In genomic region chr10:114374141-114374791, GRCh38 we compare ENCODE assay signal across 12 cellular contexts. TPM values are rescaled to one million over a fixed set of nuclear protein-coding genes. Genes with fewer than 3 reads are reported as not detected.
DNase-seq lines count a peak whose midpoint lies in the region; ATAC-seq and TF ChIP-seq lines count a peak whose summit lies in the region.
"Had no signal": no experiment of that assay in that cellular context is flagged by ENCODE, and none has a peak within 500 bp of the region (broad histone marks: within the 10 kb centered on the region; RNA-seq: fewer than 3 reads in every experiment).

No MANE protein-coding gene starts in this region.

- no peak overlapping the region for H3K9ac ChIP-seq in adipocyte (ENCODE audit: low read length)

- 42 to 47% methylated on average over 13 of the region's 13 CpGs for WGBS in testis, 2 donors

- ATAC-seq in natural killer cell (no peak), HG03457 (IDR thresholded peaks at IDR 0.05; ENCODE audit: unreplicated experiment) (no peak), GM18511 (IDR thresholded peaks at IDR 0.05; ENCODE audit: unreplicated experiment) (no peak)
- ATAC-seq: GM12878 had no signal

- no peak for TF ChIP-seq POLR2A in testis (IDR thresholded peaks at IDR 0.05)

- H3K4me3 Mint-ChIP-seq in natural killer cell = no peak overlapping the region

- H3K27ac ChIP-seq in testis = peak overlapping the region in 1 of 2 donors; percentile 53

- no peak overlapping the region for H3K27ac Mint-ChIP-seq in natural killer cell

- no peaks in the 10 kb centered on the region for H3K9me3 Mint-ChIP-seq in natural killer cell

- peak; percentile 57 for DNase-seq in adipocyte (ENCODE audit: low read depth)
- peak; percentile 39 for DNase-seq in fibroblast of pulmonary artery (ENCODE audit: low read depth)
- peak; percentile 75 for DNase-seq in myocyte (ENCODE audit: low read depth)
- peak; percentile 79 for DNase-seq in testis
- no peak for DNase-seq in natural killer cell
- DNase-seq in NCI-H1048 (lab: John Stamatoyannopoulos, UW) = no peak
- DNase-seq: activated CD4-positive, alpha-beta T cell treated with anti-CD3 and anti-CD28 coated beads for 1 hour; activated gamma-delta T cell; NCI-H2171 had no signal

- H3K4me3 ChIP-seq in adipocyte (ENCODE audit: low read length) = no peak overlapping the region
- no peak overlapping the region for H3K4me3 ChIP-seq in fibroblast of pulmonary artery (replicated peaks; ENCODE audit: low read depth, low read length)
- no peak overlapping the region for H3K4me3 ChIP-seq in testis
- H3K4me3 ChIP-seq: GM12878 had no signal

- H3K27me3 ChIP-seq in adipocyte (replicated peaks; ENCODE audit: control insufficient read depth, insufficient read depth, low read length) = peaks cover 41% of the 10 kb centered on the region
- no peaks in the 10 kb centered on the region for H3K27me3 ChIP-seq in testis

- TF ChIP-seq CTCF in fibroblast of pulmonary artery (IDR thresholded peaks at IDR 0.05; ENCODE audit: low read length, missing control alignments) (no peak), testis (IDR thresholded peaks at IDR 0.05) (no peak), natural killer cell (IDR thresholded peaks at IDR 0.05) (no peak)

- no peaks in the 10 kb centered on the region for H3K36me3 Mint-ChIP-seq in natural killer cell

- peaks cover 3 to 32% of the 10 kb centered on the region in 2 donors for H3K27me3 Mint-ChIP-seq in natural killer cell (ENCODE audit: low read depth in 2 of 2)

- H3K4me1 ChIP-seq in adipocyte (ENCODE audit: control insufficient read depth, insufficient read depth, low read length) (no peaks in the 10 kb centered on the region), testis (no peaks in the 10 kb centered on the region)

- intact Hi-C loops in testis (cut with DNase I; ENCODE audit: low total_unique reads) (no loop called here), natural killer cell (cut with micrococcal nuclease) (no loop called here)

- H3K36me3 ChIP-seq in adipocyte (ENCODE audit: control insufficient read depth, insufficient read depth, low read length, severe bottlenecking) = no peaks in the 10 kb centered on the region
- no peaks in the 10 kb centered on the region for H3K36me3 ChIP-seq in testis (ENCODE audit: low read depth, missing control alignments)

- H3K4me1 Mint-ChIP-seq in natural killer cell = peaks cover 0 to 6% of the 10 kb centered on the region in 2 donors

- no peaks in the 10 kb centered on the region for H3K9me3 ChIP-seq in adipocyte (ENCODE audit: control insufficient read depth, low read length)
- no peaks in the 10 kb centered on the region for H3K9me3 ChIP-seq in testis

RNA-seq across cellular contexts. Expression of gene AFAP1L2, which starts 30.0 kb away (rescaled TPM):
- total RNA-seq in myocyte (0.45 and 4.8 TPM in 2 replicates), testis (1 to 10 TPM; 4.0 to 6.9 TPM), natural killer cell (1 to 10 TPM in 2 of 3 donors, under 1 TPM in 1; 0.66 to 2.8 (median 1.3) TPM)
- 0.21 TPM for polyA plus RNA-seq in myocyte (2012)
- polyA plus RNA-seq in testis (ENCODE audit: insufficient read depth, low read depth, low replicate concordance) = 7.4 TPM

Comparison
In these comparisons a context has a peak if more than half of its experiments do, and no peak if none do; other contexts are left out.
1. DNase-seq: peak in adipocyte (single experiment), fibroblast of pulmonary artery (single experiment), myocyte (single experiment) and testis (single experiment); none in natural killer cell (single experiment) and NCI-H1048 (single experiment).